Comparison of ENCODE assay signal across 17 cellular contexts in the genomic region with DNA sequence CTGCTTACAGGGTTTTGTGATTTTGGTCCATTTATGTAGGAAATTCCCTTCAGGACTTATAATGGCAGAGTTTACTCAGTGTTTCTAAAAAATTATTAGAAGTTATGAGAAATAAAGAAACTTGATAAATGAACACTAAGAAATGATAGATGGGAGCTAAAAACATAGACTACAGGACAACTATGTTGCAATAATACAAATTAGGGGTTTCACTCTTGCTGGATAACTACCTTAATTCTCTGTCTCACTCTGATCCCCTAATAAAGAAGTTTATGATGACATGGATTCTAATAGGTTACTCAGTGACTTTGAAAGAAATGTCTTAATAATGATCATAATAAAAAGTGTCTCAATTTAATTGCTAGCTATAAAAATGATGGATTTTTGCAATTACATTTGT. TPM values are rescaled to one million over a fixed set of nuclear protein-coding genes. Genes with fewer than 3 reads are reported as not detected.
DNase-seq lines count a peak whose midpoint lies in the region; ATAC-seq and TF ChIP-seq lines count a peak whose summit lies in the region.
"Had no signal": no experiment of that assay in that cellular context is flagged by ENCODE, and none has a peak within 500 bp of the region (broad histone marks: within the 10 kb centered on the region; RNA-seq: fewer than 3 reads in every experiment).

No MANE protein-coding gene starts in this region.

- no peak overlapping the region for H3K14ac ChIP-seq in IMR-90 (replicated peaks; ENCODE audit: low read depth, low read length)

- BruUV-seq in IMR-90 (replicated peaks; lab: Mats Ljungman, UMichigan) = no TSS peak

- no peak overlapping the region for H3K9ac ChIP-seq in IMR-90 (ENCODE audit: low read depth, low read length)

- H3K4ac ChIP-seq in IMR-90 (ENCODE audit: low read depth, low read length) = no peak overlapping the region

- no peak overlapping the region for H4K91ac ChIP-seq in IMR-90 (ENCODE audit: insufficient read depth, low read depth, low read length)

- no peak overlapping the region for H3K4me3 ChIP-seq in IMR-90 (ENCODE audit: insufficient read depth, low read depth, low read length)
- H3K4me3 ChIP-seq: A549 had no signal

- no peak for TF ChIP-seq CTCF in IMR-90 (conservative IDR thresholded peaks at IDR 0.05; ENCODE audit: low read depth, low read length)

- no peaks in the 10 kb centered on the region for H3K9me3 ChIP-seq in IMR-90 (ENCODE audit: control insufficient read depth, insufficient read depth, low read length)
- H3K9me3 ChIP-seq: A549 had no signal

- H3K23ac ChIP-seq in IMR-90 (ENCODE audit: low read depth, low read length) = no peak overlapping the region

- no peak overlapping the region for H2AK9ac ChIP-seq in IMR-90 (replicated peaks; ENCODE audit: low read depth, low read length, poor library complexity)

- H3K79me1 ChIP-seq in IMR-90 (ENCODE audit: low read depth in 1 of 2, low read length in 2 of 2) = no peaks in the 10 kb centered on the region

- no peak overlapping the region for H2BK20ac ChIP-seq in IMR-90 (ENCODE audit: low read depth, low read length)

- H2AFZ ChIP-seq in IMR-90 (replicated peaks; ENCODE audit: low read length, poor library complexity) = no peak overlapping the region

- no peak overlapping the region for H2BK120ac ChIP-seq in IMR-90 (ENCODE audit: low read depth, low read length)

- no peaks in the 10 kb centered on the region for H3K36me3 ChIP-seq in IMR-90 (ENCODE audit: control insufficient read depth, insufficient read depth, low read length)

- H3K27ac Mint-ChIP-seq in activated T-cell treated with anti-CD3 and anti-CD28 coated beads, Interleukin-2, amount 50 U/mL, for 72 hours = peak overlapping the region; percentile 53
- H3K27ac Mint-ChIP-seq in activated T-helper 2 cell treated with anti-CD3 and anti-CD28 coated beads, Interferon-gamma antibody, Interleukin-2, Interleukin-4, amounts not matched to agents 10 μg/mL and 5 μg/mL and 100 μg/mL, durations not matched to agents 14 hours and 24 hours and 36 hours = peak overlapping the region; percentile 93
- H3K27ac Mint-ChIP-seq: CD14-positive monocyte; CD8-positive, alpha-beta T cell had no signal

- H3K18ac ChIP-seq in IMR-90 (ENCODE audit: low read depth, low read length) = no peak overlapping the region

- H4K5ac ChIP-seq in IMR-90 (ENCODE audit: low read depth, low read length) = no peak overlapping the region

- no peak overlapping the region for H2BK15ac ChIP-seq in IMR-90 (ENCODE audit: low read depth, low read length)

- no peak for DNase-seq in activated T-cell treated with anti-CD3 and anti-CD28 coated beads, Interleukin-2, amount 50 U/mL, for 72 hours
- no peak for DNase-seq in activated T-cell treated with anti-CD3 and anti-CD28 coated beads, Interleukin-2, amount 50 U/mL, for 1 hour
- DNase-seq in HEK293T (ENCODE audit: extremely low spot score) (no peak), IMR-90 (no peak), SHP77 treated with DMSO at 0.1 percent for 48 hours (lab: John Stamatoyannopoulos, UW) (no peak)
- DNase-seq in activated T-helper 2 cell treated with anti-CD3 and anti-CD28 coated beads, Interferon-gamma antibody, Interleukin-2, Interleukin-4, amounts not matched to agents 10 μg/mL and 5 μg/mL and 100 μg/mL, durations not matched to agents 14 hours and 24 hours and 36 hours (ENCODE audit: low spot score) = no peak
- DNase-seq: CD8-positive, alpha-beta T cell; COR-L47; DMS153; DMS79 treated with DMSO at 0.1 percent for 48 hours; EL; GOT3; HCEC 1CT had no signal

- CTCF ChIA-PET in HEK293T (lab: Yijun Ruan, JAX) = no interaction called here
- CTCF ChIA-PET in IMR-90 (lab: Yijun Ruan, JAX) = interaction anchor here (0.6 kb wide), 1 partner anchor 1137 kb away, joined by 5 read pairs; no protein-coding TSS in a partner anchor

- H2BK5ac ChIP-seq in IMR-90 (ENCODE audit: low read depth, low read length, poor library complexity, severe bottlenecking) = no peak overlapping the region

- peaks cover 84% of the 10 kb centered on the region for H3K4me1 Mint-ChIP-seq in activated T-cell treated with anti-CD3 and anti-CD28 coated beads, Interleukin-2, amount 50 U/mL, for 72 hours (ENCODE audit: low read depth)
- peaks cover 70% of the 10 kb centered on the region for H3K4me1 Mint-ChIP-seq in activated T-helper 2 cell treated with anti-CD3 and anti-CD28 coated beads, Interferon-gamma antibody, Interleukin-2, Interleukin-4, amounts not matched to agents 10 μg/mL and 5 μg/mL and 100 μg/mL, durations not matched to agents 14 hours and 24 hours and 36 hours (ENCODE audit: low read depth)

- no peak for ATAC-seq in activated T-cell treated with anti-CD3 and anti-CD28 coated beads, Interleukin-2, amount 50 U/mL, for 72 hours (replicated peaks in 1 of 2)
- ATAC-seq in IMR-90 (ENCODE audit: low read depth) (no peak), HG03108 (IDR thresholded peaks at IDR 0.05; ENCODE audit: unreplicated experiment) (no peak)
- ATAC-seq: A549; CD8-positive, alpha-beta T cell had no signal

- no peak overlapping the region for H3K27ac ChIP-seq in IMR-90 (ENCODE audit: insufficient read depth, low read length)
- H3K27ac ChIP-seq: A549, HL-60 had no signal

- no peak overlapping the region for H3K4me2 ChIP-seq in IMR-90 (ENCODE audit: low read depth, low read length)
- H3K4me2 ChIP-seq: A549 had no signal

- peak overlapping the region in 1 of 2 donors; percentile 86 for H3K4me3 Mint-ChIP-seq in activated T-cell treated with anti-CD3 and anti-CD28 coated beads, Interleukin-2, amount 50 U/mL, for 72 hours
- peak overlapping the region; percentile 47 for H3K4me3 Mint-ChIP-seq in activated T-helper 2 cell treated with anti-CD3 and anti-CD28 coated beads, Interferon-gamma antibody, Interleukin-2, Interleukin-4, amounts not matched to agents 10 μg/mL and 5 μg/mL and 100 μg/mL, durations not matched to agents 14 hours and 24 hours and 36 hours (ENCODE audit: low read depth)
- H3K4me3 Mint-ChIP-seq: CD14-positive monocyte; CD8-positive, alpha-beta T cell had no signal

- no peaks in the 10 kb centered on the region for H4K20me1 ChIP-seq in IMR-90 (ENCODE audit: insufficient read depth, low read length)

- H3K4me1 ChIP-seq in IMR-90 (ENCODE audit: control insufficient read depth, insufficient read depth, low read length) = no peaks in the 10 kb centered on the region
- H3K4me1 ChIP-seq: A549 had no signal

- dilution Hi-C loops in IMR-90 (cut with HindIII; ENCODE audit: low sequenced_read_pairs, unreplicated experiment) = no loop called here

- H4K8ac ChIP-seq in IMR-90 (ENCODE audit: low read depth in 2 of 2, low read length in 2 of 2) = no peak overlapping the region

- H3K36me3 Mint-ChIP-seq in activated T-cell treated with anti-CD3 and anti-CD28 coated beads, Interleukin-2, amount 50 U/mL, for 72 hours (ENCODE audit: insufficient read depth in 2 of 2) = peaks cover 11 to 16% of the 10 kb centered on the region in 2 donors
- peaks cover 38% of the 10 kb centered on the region for H3K36me3 Mint-ChIP-seq in activated T-helper 2 cell treated with anti-CD3 and anti-CD28 coated beads, Interferon-gamma antibody, Interleukin-2, Interleukin-4, amounts not matched to agents 10 μg/mL and 5 μg/mL and 100 μg/mL, durations not matched to agents 14 hours and 24 hours and 36 hours (ENCODE audit: low read depth)
- H3K36me3 Mint-ChIP-seq: CD14-positive monocyte; CD8-positive, alpha-beta T cell had no signal

- TF ChIP-seq POLR2A in IMR-90 (IDR thresholded peaks at IDR 0.05; ENCODE audit: low read depth, low read length) = no peak

- H3K9me1 ChIP-seq in IMR-90 (ENCODE audit: insufficient read depth, low read length) = no peaks in the 10 kb centered on the region

- no peaks in the 10 kb centered on the region for H3K27me3 ChIP-seq in IMR-90 (ENCODE audit: control insufficient read depth, insufficient read depth, low read length)

- peaks cover 2 to 4% of the 10 kb centered on the region in 2 donors for H3K9me3 Mint-ChIP-seq in activated T-cell treated with anti-CD3 and anti-CD28 coated beads, Interleukin-2, amount 50 U/mL, for 72 hours
- peaks cover 7% of the 10 kb centered on the region for H3K9me3 Mint-ChIP-seq in activated T-helper 2 cell treated with anti-CD3 and anti-CD28 coated beads, Interferon-gamma antibody, Interleukin-2, Interleukin-4, amounts not matched to agents 10 μg/mL and 5 μg/mL and 100 μg/mL, durations not matched to agents 14 hours and 24 hours and 36 hours
- H3K9me3 Mint-ChIP-seq: CD8-positive, alpha-beta T cell had no signal

- no peak for TF ChIP-seq RAD21 in IMR-90 (IDR thresholded peaks at IDR 0.05; ENCODE audit: low read length)

- no peaks in the 10 kb centered on the region for H3K27me3 Mint-ChIP-seq in activated T-cell treated with anti-CD3 and anti-CD28 coated beads, Interleukin-2, amount 50 U/mL, for 72 hours (ENCODE audit: low read depth)
- H3K27me3 Mint-ChIP-seq in activated T-helper 2 cell treated with anti-CD3 and anti-CD28 coated beads, Interferon-gamma antibody, Interleukin-2, Interleukin-4, amounts not matched to agents 10 μg/mL and 5 μg/mL and 100 μg/mL, durations not matched to agents 14 hours and 24 hours and 36 hours (ENCODE audit: low read depth) = no peaks in the 10 kb centered on the region

- in situ Hi-C loops in IMR-90 (cut with MboI; ENCODE audit: low sequenced_read_pairs) = loop anchor here (25.0 kb wide), 1 partner anchor 797 kb away; no protein-coding TSS in a partner anchor

- no peak overlapping the region for H2AK5ac ChIP-seq in IMR-90 (ENCODE audit: low read depth, low read length)

- POLR2A ChIA-PET in HEK293T (lab: Yijun Ruan, JAX) = no interaction called here
- POLR2A ChIA-PET in IMR-90 (lab: Charles Lee; ENCODE audit: unreplicated experiment) = no interaction called here

- intact Hi-C loops in IMR-90 (cut with micrococcal nuclease) = loop anchor here (10.0 kb wide), 1 partner anchor 804 kb away; no protein-coding TSS in a partner anchor
- intact Hi-C loops in activated T-helper 2 cell treated with anti-CD3 and anti-CD28 coated beads, Interferon-gamma antibody, Interleukin-2, Interleukin-4, amounts not matched to agents 10 μg/mL and 5 μg/mL and 100 μg/mL, durations not matched to agents 14 hours and 24 hours and 36 hours (cut with micrococcal nuclease) = no loop called here

- no peak overlapping the region for H3K56ac ChIP-seq in IMR-90 (ENCODE audit: extremely low read depth, insufficient read depth, low read length)

TF ChIP-seq in HEK293T, 16 proteins besides CTCF, POLR2A, EP300 and RAD21 (continues in another document):
- TF ChIP-seq ARNT (IDR thresholded peaks at IDR 0.05) = no peak

TF ChIP-seq in IMR-90, 13 proteins besides CTCF, POLR2A, EP300 and RAD21:
- TF ChIP-seq BHLHE40 (IDR thresholded peaks at IDR 0.05; ENCODE audit: low read depth, low read length) (no peak), CEBPB (IDR thresholded peaks at IDR 0.05; ENCODE audit: low read depth, low read length) (peak; percentile 68)

RNA-seq across cellular contexts. Expression of gene BBS12, which starts 23.3 kb away (rescaled TPM):
- 1 to 10 TPM; 3.0 to 4.4 TPM for total RNA-seq in activated T-cell treated with anti-CD3 and anti-CD28 coated beads, Interleukin-2, amount 50 U/mL, for 72 hours
- total RNA-seq in IMR-90 (2012; rRNA removed) = 5.0 and 5.9 TPM in 2 replicates
- 0.87 and 1.1 TPM in 2 replicates for polyA plus RNA-seq in IMR-90 (2012; rRNA removed)
- polyA plus RNA-seq in IMR-90 (2012; cell fraction: cytosol; rRNA removed) = 0.27 and 0.43 TPM in 2 replicates
- 0.04 and 0.46 TPM in 2 replicates for polyA plus RNA-seq in IMR-90 (2012; cell fraction: nucleus; rRNA removed; ENCODE audit: low replicate concordance)
- total RNA-seq in activated T-helper 2 cell treated with anti-CD3 and anti-CD28 coated beads, Interferon-gamma antibody, Interleukin-2, Interleukin-4, amounts not matched to agents 10 μg/mL and 5 μg/mL and 100 μg/mL, durations not matched to agents 14 hours and 24 hours and 36 hours = 3.7 and 5.5 TPM in 2 replicates
